12 cellular contexts compared by ENCODE assay signal in genomic region chr1:15066191-15066590, GRCh38.
"Had no signal": no experiment of that assay in that cellular context is flagged by ENCODE, and none has a peak within 500 bp of the region (broad histone marks: within the 10 kb centered on the region; RNA-seq: fewer than 3 reads in every experiment).

No MANE protein-coding gene starts in this region.

- H3K4me3 ChIP-seq: adrenal gland, dorsolateral prefrontal cortex, thoracic aorta had no signal

- H3K4me1 Mint-ChIP-seq: activated CD4-positive, alpha-beta T cell treated with anti-CD3 and anti-CD28 coated beads, Interleukin-2, amount 10 ng/mL, durations not matched to agents 7 days and 5 days had no signal

- H3K9me3 Mint-ChIP-seq: activated naive CD4-positive, alpha-beta T cell treated with anti-CD3 and anti-CD28 coated beads for 36 hours; stimulated activated naive CD8-positive, alpha-beta T cell treated with anti-CD3 and anti-CD28 coated beads, Interleukin-15, Interleukin-2, amounts not matched to agents 100 ng/mL and 50 ng/mL, for 24 hours had no signal

- H3K27ac ChIP-seq: neutrophil had no signal

- DNase-seq: activated CD4-positive, alpha-beta T cell treated with anti-CD3 and anti-CD28 coated beads, Interleukin-2, amount 10 ng/mL, durations not matched to agents 7 days and 5 days; activated CD4-positive, CD25-positive, alpha-beta regulatory T cell; activated naive CD4-positive, alpha-beta T cell treated with anti-CD3 and anti-CD28 coated beads for 36 hours; adrenal gland; dorsolateral prefrontal cortex; islet precursor cell; retina; SW 1271 had no signal

- H3K27me3 Mint-ChIP-seq: activated CD4-positive, alpha-beta T cell treated with anti-CD3 and anti-CD28 coated beads, Interleukin-2, amount 10 ng/mL, durations not matched to agents 7 days and 5 days had no signal

- H3K27ac Mint-ChIP-seq: activated CD4-positive, alpha-beta T cell treated with anti-CD3 and anti-CD28 coated beads, Interleukin-2, amount 10 ng/mL, durations not matched to agents 7 days and 5 days; activated naive CD4-positive, alpha-beta T cell treated with anti-CD3 and anti-CD28 coated beads for 36 hours; activated T-helper 1 cell treated with anti-CD3 and anti-CD28 coated beads, Interleukin-12 subunit alpha, Interleukin-12 subunit beta, Interleukin-2, Interleukin-4 antibody, amounts not matched to agents 30 ng/mL and 10 ng/mL and 1 ng/mL, durations not matched to agents 14 hours and 24 hours and 36 hours; stimulated activated naive CD8-positive, alpha-beta T cell treated with anti-CD3 and anti-CD28 coated beads, Interleukin-15, Interleukin-2, amounts not matched to agents 100 ng/mL and 50 ng/mL, for 24 hours had no signal

- H3K4me3 Mint-ChIP-seq: activated CD4-positive, alpha-beta T cell treated with anti-CD3 and anti-CD28 coated beads, Interleukin-2, amount 10 ng/mL, durations not matched to agents 7 days and 5 days; activated naive CD4-positive, alpha-beta T cell treated with anti-CD3 and anti-CD28 coated beads for 36 hours; activated T-helper 1 cell treated with anti-CD3 and anti-CD28 coated beads, Interleukin-12 subunit alpha, Interleukin-12 subunit beta, Interleukin-2, Interleukin-4 antibody, amounts not matched to agents 30 ng/mL and 10 ng/mL and 1 ng/mL, durations not matched to agents 14 hours and 24 hours and 36 hours; stimulated activated naive CD8-positive, alpha-beta T cell treated with anti-CD3 and anti-CD28 coated beads, Interleukin-15, Interleukin-2, amounts not matched to agents 100 ng/mL and 50 ng/mL, for 24 hours had no signal
